ENCODE assay signal across 1 cellular context in genomic region chr3:150779402-150779858, GRCh38.
TF ChIP-seq lines count a peak whose summit lies in the region.

No MANE protein-coding gene starts in this region.

TF ChIP-seq in HepG2, 621 proteins besides CTCF, POLR2A, EP300 and RAD21 (continued from another document and continues in another):
- no peak for TF ChIP-seq AFF4 (CRISPR knock-in tag; IDR thresholded peaks at IDR 0.05)
- no peak for TF ChIP-seq IKZF4 (CRISPR knock-in tag; IDR thresholded peaks at IDR 0.05; ENCODE audit: borderline replicate concordance, low read depth, not compliant biosample characterization)
- TF ChIP-seq GZF1 (CRISPR knock-in tag; IDR thresholded peaks at IDR 0.05), result 0 out of 2 replicates have a peak, but pooled peaks have one; percentile 41
- no peak for TF ChIP-seq MTF1 (CRISPR knock-in tag; IDR thresholded peaks at IDR 0.05)
- no peak for TF ChIP-seq SNAPC5 (CRISPR knock-in tag; IDR thresholded peaks at IDR 0.05; ENCODE audit: borderline replicate concordance)
- TF ChIP-seq BCL6 (CRISPR knock-in tag; IDR thresholded peaks at IDR 0.05), result peak; percentile 61
- 0 out of 2 replicates have a peak, but pooled peaks have one; percentile 19 for TF ChIP-seq ZNF644 (CRISPR knock-in tag; IDR thresholded peaks at IDR 0.05; ENCODE audit: low read depth)
- TF ChIP-seq IRF2 (CRISPR knock-in tag; IDR thresholded peaks at IDR 0.05), result peak; percentile 62; the same call in 1 of the 2 replicates
- TF ChIP-seq TSC22D2 (CRISPR knock-in tag; IDR thresholded peaks at IDR 0.05; ENCODE audit: borderline replicate concordance), result no peak; the same call in 1 of the 2 replicates
- no peak for TF ChIP-seq SMYD3 (CRISPR knock-in tag; IDR thresholded peaks at IDR 0.05)
- 0 out of 2 replicates have a peak, but pooled peaks have one; percentile 25 for TF ChIP-seq IKZF5 (CRISPR knock-in tag; IDR thresholded peaks at IDR 0.05)
- no peak for TF ChIP-seq REPIN1 (CRISPR knock-in tag; IDR thresholded peaks at IDR 0.05; ENCODE audit: borderline replicate concordance, low read depth)
- TF ChIP-seq ZBTB7B (CRISPR knock-in tag; IDR thresholded peaks at IDR 0.05), result peak; percentile 52; the same call in 1 of the 2 replicates
- no peak for TF ChIP-seq REL (CRISPR knock-in tag; conservative IDR thresholded peaks at IDR 0.05)
- TF ChIP-seq ZNF318 (CRISPR knock-in tag; IDR thresholded peaks at IDR 0.05), result no peak
- no peak for TF ChIP-seq RBFOX2 (IDR thresholded peaks at IDR 0.05; ENCODE audit: low read depth, low read length)
- 0 out of 2 replicates have a peak, but pooled peaks have one; percentile 64 for TF ChIP-seq ZNF512B (CRISPR knock-in tag; IDR thresholded peaks at IDR 0.05; ENCODE audit: borderline replicate concordance)
- no peak; the same call in 1 of the 2 replicates for TF ChIP-seq KDM2A (CRISPR knock-in tag; IDR thresholded peaks at IDR 0.05; ENCODE audit: borderline replicate concordance, low read depth)
- TF ChIP-seq FOXA1 (IDR thresholded peaks at IDR 0.05), result no peak
- TF ChIP-seq FOXA1 (CRISPR knock-in tag; IDR thresholded peaks at IDR 0.05), result no peak
- TF ChIP-seq AHR (CRISPR knock-in tag; IDR thresholded peaks at IDR 0.05), result no peak
- TF ChIP-seq MXD4 (CRISPR knock-in tag; IDR thresholded peaks at IDR 0.05), result 0 out of 2 replicates have a peak, but pooled peaks have one; percentile 54
- TF ChIP-seq HNF4A (CRISPR knock-in tag; IDR thresholded peaks at IDR 0.05), result 0 out of 2 replicates have a peak, but pooled peaks have one; percentile 23
- no peak for TF ChIP-seq GLMP (CRISPR knock-in tag; IDR thresholded peaks at IDR 0.05; ENCODE audit: borderline replicate concordance)
- no peak for TF ChIP-seq ARHGAP35 (CRISPR knock-in tag; IDR thresholded peaks at IDR 0.05; ENCODE audit: borderline replicate concordance)
- no peak for TF ChIP-seq DNMT3B (CRISPR knock-in tag; conservative IDR thresholded peaks at IDR 0.05)
- TF ChIP-seq ZSCAN21 (CRISPR knock-in tag; IDR thresholded peaks at IDR 0.05; ENCODE audit: borderline replicate concordance), result 0 out of 2 replicates have a peak, but pooled peaks have one; percentile 50
- TF ChIP-seq ERF (CRISPR knock-in tag; IDR thresholded peaks at IDR 0.05), result peak; percentile 63; the same call in 1 of the 2 replicates
- TF ChIP-seq TOE1 (CRISPR knock-in tag; IDR thresholded peaks at IDR 0.05), result 0 out of 2 replicates have a peak, but pooled peaks have one; percentile 50
- no peak for TF ChIP-seq ZFP41 (CRISPR knock-in tag; IDR thresholded peaks at IDR 0.05; ENCODE audit: borderline replicate concordance)
- TF ChIP-seq KDM3A (CRISPR knock-in tag; IDR thresholded peaks at IDR 0.05; ENCODE audit: low read depth), result 0 out of 2 replicates have a peak, but pooled peaks have one; percentile 61
- no peak for TF ChIP-seq FOXK1 (CRISPR knock-in tag; IDR thresholded peaks at IDR 0.05; ENCODE audit: borderline replicate concordance, low read depth)
- no peak for TF ChIP-seq ELF1 (CRISPR knock-in tag; IDR thresholded peaks at IDR 0.05)
- TF ChIP-seq SKI (IDR thresholded peaks at IDR 0.05; ENCODE audit: partially characterized antibody), result no peak
- peak; percentile 37; the same call in 1 of the 2 replicates for TF ChIP-seq ARID4A (CRISPR knock-in tag; IDR thresholded peaks at IDR 0.05; ENCODE audit: borderline replicate concordance)
- no peak for TF ChIP-seq ZNF121 (CRISPR knock-in tag; IDR thresholded peaks at IDR 0.05)
- no peak for TF ChIP-seq KDM6A (CRISPR knock-in tag; IDR thresholded peaks at IDR 0.05; ENCODE audit: low read depth)
